Comparison of ENCODE assay signal across 11 cellular contexts in the genomic region with DNA sequence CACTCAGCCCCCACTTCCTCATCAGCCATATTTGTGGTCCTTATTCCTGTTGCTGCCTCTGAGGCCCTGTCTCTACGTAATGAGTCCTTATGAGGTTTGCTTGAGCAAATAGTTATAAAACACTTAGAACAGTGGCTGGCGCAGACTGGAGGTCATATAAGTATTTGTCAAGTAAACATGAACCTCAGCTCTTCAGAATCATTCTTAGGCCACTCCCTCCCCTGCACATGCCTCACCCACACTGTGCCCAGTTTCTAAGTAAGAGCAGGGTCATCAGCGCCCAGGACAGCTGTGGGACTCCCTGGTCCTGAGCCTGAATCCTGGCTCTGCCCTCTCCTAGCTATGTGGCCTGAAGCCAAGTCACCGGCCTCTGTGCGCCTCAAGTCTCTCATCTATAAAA. TPM values are rescaled to one million over a fixed set of nuclear protein-coding genes. Genes with fewer than 3 reads are reported as not detected.
DNase-seq lines count a peak whose midpoint lies in the region; ATAC-seq and TF ChIP-seq lines count a peak whose summit lies in the region.
"Had no signal": no experiment of that assay in that cellular context is flagged by ENCODE, and none has a peak within 500 bp of the region (broad histone marks: within the 10 kb centered on the region; RNA-seq: fewer than 3 reads in every experiment).

No MANE protein-coding gene starts in this region.

- no peak for TF ChIP-seq CTCF in esophagus squamous epithelium (IDR thresholded peaks at IDR 0.05)

- TF ChIP-seq POLR2A in esophagus squamous epithelium (IDR thresholded peaks at IDR 0.05): no peak

- 87 to 96% methylated on average over 4 to 5 of the region's 5 CpGs for WGBS in esophagus squamous epithelium, 2 donors

- DNase-seq in DMS53 treated with DMSO at 0.1 percent for 48 hours (lab: John Stamatoyannopoulos, UW; ENCODE audit: unreplicated experiment) (peak; percentile 92), SHP77 treated with DMSO at 0.1 percent for 48 hours (lab: John Stamatoyannopoulos, UW) (peak; percentile 20), memory B cell (ENCODE audit: low spot score in 2 of 2) (no peak), esophagus squamous epithelium (lab: John Stamatoyannopoulos, UW) (no peak), anterior cingulate cortex (lab: John Stamatoyannopoulos, UW) (no peak), Kasumi-1 (lab: John Stamatoyannopoulos, UW) (no peak)
- DNase-seq: Karpas-422 had no signal

- intact Hi-C loops in esophagus squamous epithelium (cut with DNase I): no loop called here

- H3K4me3 Mint-ChIP-seq in memory B cell: no peak overlapping the region

- peaks cover 28% of the 10 kb centered on the region for H3K4me1 Mint-ChIP-seq in memory B cell

- H3K27ac Mint-ChIP-seq in memory B cell: peak overlapping the region; percentile 78

- peak overlapping the region in 5 of 11 experiments; percentile 1 to 63 (median 22); a peak in 6 of 22 replicates for H3K27ac ChIP-seq in BLaER1 treated with 17β-estradiol and CSF1 and Interleukin-3, amounts not matched to agents 10 nM and 100 nM
- no peak overlapping the region for H3K27ac ChIP-seq in esophagus squamous epithelium
- H3K27ac ChIP-seq: right atrium auricular region had no signal

- peaks cover 25 to 73% (median 66%) of the 10 kb centered on the region in 11 experiments for H3K36me3 ChIP-seq in BLaER1 treated with 17β-estradiol and CSF1 and Interleukin-3, amounts not matched to agents 10 nM and 100 nM
- H3K36me3 ChIP-seq in esophagus squamous epithelium: peaks cover 11 to 62% (median 19%) of the 10 kb centered on the region in 3 donors

- H4K20me1 ChIP-seq in BLaER1 treated with 17β-estradiol and CSF1 and Interleukin-3, amounts not matched to agents 10 nM and 100 nM: peaks cover 0 to 49% (median 22%) of the 10 kb centered on the region in 11 experiments; a peak in 11 of 22 replicates

- H3K27me3 ChIP-seq in BLaER1 treated with 17β-estradiol and CSF1 and Interleukin-3, amounts not matched to agents 10 nM and 100 nM: no peaks in the 10 kb centered on the region
- H3K27me3 ChIP-seq in esophagus squamous epithelium: no peaks in the 10 kb centered on the region
- H3K27me3 ChIP-seq: right atrium auricular region had no signal

- H3K4me1 ChIP-seq in BLaER1 treated with 17β-estradiol and CSF1 and Interleukin-3, amounts not matched to agents 10 nM and 100 nM: peaks cover 74 to 89% (median 85%) of the 10 kb centered on the region in 10 experiments
- H3K4me1 ChIP-seq in esophagus squamous epithelium: peaks cover 20 to 52% (median 23%) of the 10 kb centered on the region in 3 donors

- peak overlapping the region in 10 of 11 experiments; percentile 7 to 71 (median 54); a peak in 14 of 22 replicates for H3K9ac ChIP-seq in BLaER1 treated with 17β-estradiol and CSF1 and Interleukin-3, amounts not matched to agents 10 nM and 100 nM

- no peak overlapping the region for H3K4me3 ChIP-seq in BLaER1 treated with 17β-estradiol and CSF1 and Interleukin-3, amounts not matched to agents 10 nM and 100 nM
- H3K4me3 ChIP-seq in esophagus squamous epithelium: no peak overlapping the region
- H3K4me3 ChIP-seq: right atrium auricular region had no signal

- H3K4me2 ChIP-seq in BLaER1 treated with 17β-estradiol and CSF1 and Interleukin-3, amounts not matched to agents 10 nM and 100 nM: peak overlapping the region; percentile 26 to 99 (median 97); a peak in 20 of 22 replicates

- no peaks in the 10 kb centered on the region for H3K9me3 ChIP-seq in BLaER1 treated with 17β-estradiol and CSF1 and Interleukin-3, amounts not matched to agents 10 nM and 100 nM (replicated peaks in 1 of 11)
- no peaks in the 10 kb centered on the region for H3K9me3 ChIP-seq in esophagus squamous epithelium
- H3K9me3 ChIP-seq: right atrium auricular region had no signal

- H3K9me3 Mint-ChIP-seq in memory B cell: no peaks in the 10 kb centered on the region

- no peaks in the 10 kb centered on the region for H3K27me3 Mint-ChIP-seq in memory B cell

- ATAC-seq in memory B cell (ENCODE audit: low read depth) (no peak), HG03354 (IDR thresholded peaks at IDR 0.05; ENCODE audit: poor library complexity, severe bottlenecking, unreplicated experiment) (no peak)
- ATAC-seq: Panc1 had no signal

- H3K36me3 Mint-ChIP-seq in memory B cell: peaks cover 22% of the 10 kb centered on the region

RNA-seq across cellular contexts. Expression of a gene that starts 4.0 kb away (rescaled TPM):
- total RNA-seq in esophagus squamous epithelium: 10 to 100 TPM; 12.5 to 33.0 (median 23.8) TPM

RNA-seq across cellular contexts. Expression of a gene that starts 13.5 kb away (rescaled TPM):
- total RNA-seq in esophagus squamous epithelium: 10 to 100 TPM; 14.5 to 69.4 (median 26.1) TPM

RNA-seq across cellular contexts. Expression of a gene that starts 17.7 kb away (rescaled TPM):
- total RNA-seq in esophagus squamous epithelium: 1 to 10 TPM in 3 of 4 donors, not detected in 1; 3.1 to 4.6 (median 3.6) TPM

RNA-seq across cellular contexts. Expression of a gene that starts 24.8 kb away (rescaled TPM):
- 10 to 100 TPM; 12.5 to 18.5 (median 15.7) TPM for total RNA-seq in esophagus squamous epithelium

RNA-seq across cellular contexts. Expression of a gene that starts 35.4 kb away (rescaled TPM):
- total RNA-seq in esophagus squamous epithelium: 10 to 100 TPM; 11.1 to 36.1 (median 26.8) TPM

Comparison
In these comparisons a context has a peak if more than half of its experiments do, and no peak if none do; other contexts are left out.
1. DNase-seq: peak in DMS53 treated with DMSO at 0.1 percent for 48 hours (single experiment) and SHP77 treated with DMSO at 0.1 percent for 48 hours (single experiment); none in memory B cell (0 of 2), esophagus squamous epithelium (single experiment), anterior cingulate cortex (0 of 58) and Kasumi-1 (0 of 2).